Comparison of ENCODE assay signal across 8 cellular contexts in genomic region chr1:15523922-15524282, GRCh38. TPM values are rescaled to one million over a fixed set of nuclear protein-coding genes. Genes with fewer than 3 reads are reported as not detected.
A peak's percentile ranks its signal among the peaks of the same experiment; 100 is the strongest.
DNase-seq lines count a peak whose midpoint lies in the region; ATAC-seq, FAIRE-seq and TF ChIP-seq lines count a peak whose summit lies in the region.

TSS of gene CASP9 (minus strand) at chr1:15524215. CDS start at chr1:15524200, 15 bp downstream.

- peak within 1 kb of the TSS; percentile 95 for H3K27ac Mint-ChIP-seq in activated T-helper 1 cell treated with anti-CD3 and anti-CD28 coated beads, Interleukin-12 subunit alpha, Interleukin-12 subunit beta, Interleukin-2, Interleukin-4 antibody, amounts not matched to agents 30 ng/mL and 10 ng/mL and 1 ng/mL, durations not matched to agents 14 hours and 24 hours and 36 hours

- no peak for TF ChIP-seq CTCF in A549 (IDR thresholded peaks at IDR 0.05)

- H3K36me3 ChIP-seq in H7 (replicated peaks; ENCODE audit: control insufficient read depth, insufficient read depth, low read length) (no peaks in the 10 kb centered on the region), small intestine (ENCODE audit: control insufficient read depth in 2 of 2, insufficient read depth in 2 of 2, low read length in 2 of 2) (no peaks in the 10 kb centered on the region)

- ATAC-seq in A549 (no peak; a peak in 2 of 6 replicates), left ventricle myocardium superior (no peak)

- H3K36me3 Mint-ChIP-seq in activated T-helper 1 cell treated with anti-CD3 and anti-CD28 coated beads, Interleukin-12 subunit alpha, Interleukin-12 subunit beta, Interleukin-2, Interleukin-4 antibody, amounts not matched to agents 30 ng/mL and 10 ng/mL and 1 ng/mL, durations not matched to agents 14 hours and 24 hours and 36 hours (ENCODE audit: low read depth): peaks cover 9% of the 10 kb centered on the region

- H3K9me3 Mint-ChIP-seq in activated T-helper 1 cell treated with anti-CD3 and anti-CD28 coated beads, Interleukin-12 subunit alpha, Interleukin-12 subunit beta, Interleukin-2, Interleukin-4 antibody, amounts not matched to agents 30 ng/mL and 10 ng/mL and 1 ng/mL, durations not matched to agents 14 hours and 24 hours and 36 hours: no peaks in the 10 kb centered on the region

- CTCF ChIA-PET in A549 (lab: Yijun Ruan, JAX): interaction anchor here (0.6 to 1.2 kb wide), 2 partner anchors 9 to 238 kb away, joined by 3 read pairs; no protein-coding TSS in a partner anchor

- H3K4me1 ChIP-seq in A549 (peaks cover 14% of the 10 kb centered on the region; the same call in 2 of the 3 replicates), small intestine (ENCODE audit: control insufficient read depth in 2 of 2, insufficient read depth in 1 of 2, low read depth in 1 of 2, low read length in 1 of 2) (peaks cover 3 to 5% of the 10 kb centered on the region in 2 donors)

- TF ChIP-seq POLR2A in A549 (IDR thresholded peaks at IDR 0.05; ENCODE audit: low read length): peak; percentile 46

- H3K27ac ChIP-seq in A549 (peak within 1 kb of the TSS; percentile 89 to 98), small intestine (ENCODE audit: low read depth in 1 of 2, low read length in 1 of 2) (peak within 1 kb of the TSS; percentile 90 to 100)

- intact Hi-C loops in activated T-helper 1 cell treated with anti-CD3 and anti-CD28 coated beads, Interleukin-12 subunit alpha, Interleukin-12 subunit beta, Interleukin-2, Interleukin-4 antibody, amounts not matched to agents 30 ng/mL and 10 ng/mL and 1 ng/mL, durations not matched to agents 14 hours and 24 hours and 36 hours (cut with micrococcal nuclease): loop anchor here (1.0 to 10.0 kb wide), 4 partner anchors 115 to 1911 kb away; partner anchors contain the start of genes EFHD2, RCC2 and SZRD1
- intact Hi-C loops in left ventricle myocardium superior (cut with micrococcal nuclease): no loop called here

- peak within 1 kb of the TSS; percentile 94 for H3K4me2 ChIP-seq in A549

- DNase-seq in A549 (ENCODE audit: low read depth in 1 of 2, low spot score in 1 of 2) (peak in 1 of 2 experiments; percentile 71), H7 (no peak), left ventricle myocardium superior (no peak), small intestine (no peak), SW480 (ENCODE audit: low spot score) (no peak), NCI-H2227 treated with DMSO at 0.1 percent for 48 hours (lab: John Stamatoyannopoulos, UW) (no peak)
- no peak for DNase-seq in activated T-helper 1 cell treated with anti-CD3 and anti-CD28 coated beads, Interleukin-12 subunit alpha, Interleukin-12 subunit beta, Interleukin-2, Interleukin-4 antibody, amounts not matched to agents 30 ng/mL and 10 ng/mL and 1 ng/mL, durations not matched to agents 14 hours and 24 hours and 36 hours (ENCODE audit: low spot score)
- no peak for DNase-seq in stimulated activated naive CD4-positive, alpha-beta T cell (lab: John Stamatoyannopoulos, UW)

- H3K4me3 ChIP-seq in A549 (peak within 1 kb of the TSS; percentile 76), H7 (ENCODE audit: insufficient read depth, low read depth, low read length) (peak within 1 kb of the TSS; percentile 77), small intestine (ENCODE audit: low read depth in 1 of 2, low read length in 2 of 2) (peak within 1 kb of the TSS; percentile 74 to 79)

- H3K4me1 Mint-ChIP-seq in activated T-helper 1 cell treated with anti-CD3 and anti-CD28 coated beads, Interleukin-12 subunit alpha, Interleukin-12 subunit beta, Interleukin-2, Interleukin-4 antibody, amounts not matched to agents 30 ng/mL and 10 ng/mL and 1 ng/mL, durations not matched to agents 14 hours and 24 hours and 36 hours (ENCODE audit: low read depth): peaks cover 66% of the 10 kb centered on the region

- H3K4me3 Mint-ChIP-seq in activated T-helper 1 cell treated with anti-CD3 and anti-CD28 coated beads, Interleukin-12 subunit alpha, Interleukin-12 subunit beta, Interleukin-2, Interleukin-4 antibody, amounts not matched to agents 30 ng/mL and 10 ng/mL and 1 ng/mL, durations not matched to agents 14 hours and 24 hours and 36 hours: peak within 1 kb of the TSS; percentile 83

- no peaks in the 10 kb centered on the region for H3K27me3 Mint-ChIP-seq in activated T-helper 1 cell treated with anti-CD3 and anti-CD28 coated beads, Interleukin-12 subunit alpha, Interleukin-12 subunit beta, Interleukin-2, Interleukin-4 antibody, amounts not matched to agents 30 ng/mL and 10 ng/mL and 1 ng/mL, durations not matched to agents 14 hours and 24 hours and 36 hours (ENCODE audit: insufficient read depth)

- TF ChIP-seq EP300 in A549 (IDR thresholded peaks at IDR 0.05): no peak

- POLR2A ChIA-PET in A549 (lab: Yijun Ruan, JAX): interaction anchor here (0.6 kb wide), 1 partner anchor 324 kb away, joined by 5 read pairs; no protein-coding TSS in a partner anchor

- H3K9me3 ChIP-seq in A549 (no peaks in the 10 kb centered on the region), small intestine (ENCODE audit: control insufficient read depth, low read depth) (no peaks in the 10 kb centered on the region)

- 0% methylated on average over 1 of the region's 33 CpGs for WGBS in A549 (ENCODE audit: missing lambda C conversion rate)
- WGBS in small intestine, 3 donors: 0 to 1% (median 0%) methylated on average over 24 to 33 of the region's 33 CpGs

- no peak for FAIRE-seq in A549 (lab: Jason Lieb, UNC)
- no peak for FAIRE-seq in small intestine (lab: Jason Lieb, UNC)

- TF ChIP-seq RAD21 in A549 (conservative IDR thresholded peaks at IDR 0.05 in 1 of 2, IDR thresholded peaks at IDR 0.05 in 1 of 2): no peak

- H3K27me3 ChIP-seq in H7 (ENCODE audit: control insufficient read depth, insufficient read depth, low read length): no peaks in the 10 kb centered on the region
- no peaks in the 10 kb centered on the region for H3K27me3 ChIP-seq in small intestine (ENCODE audit: control insufficient read depth in 2 of 2, insufficient read depth in 2 of 2, low read length in 2 of 2)

TF ChIP-seq in A549, 52 proteins besides CTCF, POLR2A, EP300 and RAD21:
- no peak for TF ChIP-seq TFCP2L1 (CRISPR knock-in tag; IDR thresholded peaks at IDR 0.05)
- TF ChIP-seq CEBPB (IDR thresholded peaks at IDR 0.05): no peak
- no peak for TF ChIP-seq ZFP36 (IDR thresholded peaks at IDR 0.05; ENCODE audit: borderline replicate concordance, partially characterized antibody)

RNA-seq across cellular contexts. Expression of gene CASP9, which starts in this region (rescaled TPM):
- polyA plus RNA-seq in A549 (2011; rRNA removed) (16.1 and 19.6 TPM in 2 replicates), A549 (2017; fragmentation: RNase III; extraction: RNeasy Plus Mini Kit Qiagen cat#74134 plus additional on column Dnase treatment) (11.0 to 13.3 TPM (median 11.6 TPM) in 3 replicates), small intestine (10 to 100 TPM; 13.8 to 23.7 (median 15.1) TPM)
- polyA plus RNA-seq in A549 (2012; cell fraction: cytosol; rRNA removed): 17.7 and 20.2 TPM in 2 replicates
- polyA plus RNA-seq in A549 (2012; cell fraction: nucleus; rRNA removed): 17.5 and 24.0 TPM in 2 replicates
- polyA minus RNA-seq in A549 (2011; rRNA and poly(A)+ RNA removed): 19.4 and 22.9 TPM in 2 replicates
- 14.1 and 15.0 TPM in 2 replicates for total RNA-seq in H7 (2014; rRNA removed; shearing (Covaris generic))
- total RNA-seq in activated T-helper 1 cell treated with anti-CD3 and anti-CD28 coated beads, Interleukin-12 subunit alpha, Interleukin-12 subunit beta, Interleukin-2, Interleukin-4 antibody, amounts not matched to agents 30 ng/mL and 10 ng/mL and 1 ng/mL, durations not matched to agents 14 hours and 24 hours and 36 hours: 19.5 and 21.0 TPM in 2 replicates
- 14.9 TPM for total RNA-seq in left ventricle myocardium superior
